In genomic region chr2:28327963-28328922, GRCh38 we compare ENCODE assay signal across 11 cellular contexts.
DNase-seq lines count a peak whose midpoint lies in the region; ATAC-seq and TF ChIP-seq lines count a peak whose summit lies in the region.
"Had no signal": no experiment of that assay in that cellular context is flagged by ENCODE, and none has a peak within 500 bp of the region (broad histone marks: within the 10 kb centered on the region; RNA-seq: fewer than 3 reads in every experiment).

No MANE protein-coding gene starts in this region.

- no peak for ATAC-seq in CD4-positive, alpha-beta T cell (ENCODE audit: poor library complexity)

- H3K4me1 Mint-ChIP-seq in CD4-positive, alpha-beta T cell (ENCODE audit: low read depth), result no peaks in the 10 kb centered on the region

- H3K27me3 ChIP-seq in stomach smooth muscle (ENCODE audit: control insufficient read depth in 1 of 2, insufficient read depth in 2 of 2, low read length in 2 of 2) (no peaks in the 10 kb centered on the region), MM.1S (replicated peaks; ENCODE audit: insufficient read depth, low read length) (no peaks in the 10 kb centered on the region)
- no peaks in the 10 kb centered on the region for H3K27me3 ChIP-seq in CD4-positive, alpha-beta T cell (ENCODE audit: control insufficient read depth, insufficient read depth, low read length)

- H3F3A ChIP-seq in MM.1S (ENCODE audit: insufficient read depth, low read length), result no peaks in the 10 kb centered on the region

- H3K27ac Mint-ChIP-seq in CD4-positive, alpha-beta T cell, result no peak overlapping the region

- H3K4me3 Mint-ChIP-seq in CD4-positive, alpha-beta T cell, result no peak overlapping the region

- H3K4me3 ChIP-seq in stomach smooth muscle (ENCODE audit: low read length in 2 of 2), result no peak overlapping the region
- H3K4me3 ChIP-seq in MM.1S (ENCODE audit: low read length), result no peak overlapping the region

- in situ Hi-C loops in SK-MEL-5 (cut with HindIII; ENCODE audit: low pct_unique_long_range_greater_than_20kb, low sequenced_read_pairs), result no loop called here

- H3K4me2 ChIP-seq in MM.1S (ENCODE audit: low read depth, low read length), result no peak overlapping the region

- no peaks in the 10 kb centered on the region for H4K20me1 ChIP-seq in MM.1S (ENCODE audit: insufficient read depth, low read length)

- no peak for TF ChIP-seq CTCF in MM.1S (IDR thresholded peaks at IDR 0.05; ENCODE audit: low read length)
- TF ChIP-seq CTCF in CD4-positive, alpha-beta T cell (IDR thresholded peaks at IDR 0.05), result no peak

- H3K9ac ChIP-seq in stomach smooth muscle (ENCODE audit: low read length in 2 of 2), result no peak overlapping the region
- no peak overlapping the region for H3K9ac ChIP-seq in MM.1S (ENCODE audit: low read length)

- peaks cover 11% of the 10 kb centered on the region for H3K36me3 Mint-ChIP-seq in CD4-positive, alpha-beta T cell (ENCODE audit: low read depth)

- no peaks in the 10 kb centered on the region for H3K9me3 Mint-ChIP-seq in CD4-positive, alpha-beta T cell

- H3K9me2 ChIP-seq in MM.1S (replicated peaks; ENCODE audit: insufficient read depth, low read length), result no peaks in the 10 kb centered on the region

- CTCF ChIA-PET in CD4-positive, alpha-beta T cell (lab: Charles Lee), result no interaction called here

- no peak overlapping the region for H2AFZ ChIP-seq in MM.1S (ENCODE audit: low read length)

- intact Hi-C loops in CD4-positive, alpha-beta T cell (cut with DNase I, micrococcal nuclease), result no loop called here

- DNase-seq in GM04503 (ENCODE audit: low read depth), result peak; percentile 61
- DNase-seq in SK-MEL-5 (ENCODE audit: low read depth, low spot score), result peak; percentile 28
- DNase-seq in fibroblast of the conjunctiva (ENCODE audit: low read depth), result peak; percentile 64
- DNase-seq in NCI-H1048 (lab: John Stamatoyannopoulos, UW), result no peak
- DNase-seq in MM.1S, result no peak
- DNase-seq in CD4-positive, alpha-beta T cell, result no peak
- DNase-seq: DMS153; erythroblast; NCI-H446; stimulated activated CD4-positive, alpha-beta T cell treated with anti-CD3 and anti-CD28 coated beads, Interleukin-15, amount 100 ng/mL, for 24 hours had no signal

- H3K36me3 ChIP-seq in stomach smooth muscle (ENCODE audit: control insufficient read depth in 2 of 2, insufficient read depth in 2 of 2, low read length in 2 of 2) (no peaks in the 10 kb centered on the region), MM.1S (replicated peaks; ENCODE audit: insufficient read depth, low read length) (no peaks in the 10 kb centered on the region)

- H3K9me3 ChIP-seq in stomach smooth muscle (ENCODE audit: control insufficient read depth in 2 of 2, low read length in 2 of 2) (no peaks in the 10 kb centered on the region), MM.1S (replicated peaks; ENCODE audit: insufficient read depth, low read length) (no peaks in the 10 kb centered on the region)
- H3K9me3 ChIP-seq in CD4-positive, alpha-beta T cell (ENCODE audit: control insufficient read depth, low read length), result no peaks in the 10 kb centered on the region

- H3K4me1 ChIP-seq in stomach smooth muscle (ENCODE audit: control insufficient read depth, insufficient read depth, low read length) (peaks cover 25% of the 10 kb centered on the region), MM.1S (ENCODE audit: low read length) (no peaks in the 10 kb centered on the region)

- no peaks in the 10 kb centered on the region for H3K27me3 Mint-ChIP-seq in CD4-positive, alpha-beta T cell

- peak overlapping the region; percentile 53 for H3K27ac ChIP-seq in stomach smooth muscle (ENCODE audit: low read length)
- no peak overlapping the region for H3K27ac ChIP-seq in MM.1S (ENCODE audit: low read length)
- H3K27ac ChIP-seq in CD4-positive, alpha-beta T cell (ENCODE audit: low read depth, low read length), result no peak overlapping the region

- H3K79me2 ChIP-seq in MM.1S (ENCODE audit: low read length), result no peaks in the 10 kb centered on the region

- POLR2A ChIA-PET in CD4-positive, alpha-beta T cell (lab: Charles Lee), result no interaction called here

Comparison
In these comparisons a context has a peak if more than half of its experiments do, and no peak if none do; other contexts are left out.
1. DNase-seq: peak in GM04503 (single experiment), SK-MEL-5 (single experiment) and fibroblast of the conjunctiva (single experiment); none in NCI-H1048 (single experiment), MM.1S (single experiment) and CD4-positive, alpha-beta T cell (0 of 10).